Comparison of ENCODE assay signal across 9 cellular contexts in the genomic region with DNA sequence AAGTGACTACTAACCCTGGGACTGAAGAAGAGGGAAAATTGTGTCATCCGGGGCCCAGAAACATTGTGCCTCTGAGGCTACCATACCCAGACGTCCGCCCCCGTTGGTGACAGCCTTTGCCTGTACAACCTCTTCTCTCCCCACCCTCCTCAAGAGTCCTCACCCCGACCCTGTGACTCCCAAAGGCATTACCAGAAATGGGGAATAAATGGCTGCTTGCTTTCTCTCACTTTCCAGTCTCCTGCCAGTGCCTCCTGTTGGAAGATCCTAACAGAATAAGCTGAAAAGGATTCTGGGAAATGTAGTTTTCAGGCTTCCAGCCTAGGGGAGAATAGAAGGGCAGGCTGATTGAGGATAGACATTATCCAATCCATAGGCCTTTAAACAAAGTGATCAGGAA. TPM values are rescaled to one million over a fixed set of nuclear protein-coding genes. Genes with fewer than 3 reads are reported as not detected.
DNase-seq lines count a peak whose midpoint lies in the region; ATAC-seq and FAIRE-seq lines count a peak whose summit lies in the region.
"Had no signal": no experiment of that assay in that cellular context is flagged by ENCODE, and none has a peak within 500 bp of the region (broad histone marks: within the 10 kb centered on the region; RNA-seq: fewer than 3 reads in every experiment).

No MANE protein-coding gene starts in this region.

- H3K4me3 Mint-ChIP-seq in T-helper 17 cell, result peak overlapping the region; percentile 22

- H3K27ac Mint-ChIP-seq in T-helper 17 cell, result no peak overlapping the region

- FAIRE-seq in urothelium cell line (lab: Jason Lieb, UNC), result no peak

- intact Hi-C loops in Right ventricle myocardium superior (cut with DNase I), result no loop called here
- intact Hi-C loops in Right ventricle myocardium inferior (cut with DNase I), result no loop called here

- peaks cover 49% of the 10 kb centered on the region for H3K27me3 Mint-ChIP-seq in T-helper 17 cell

- ATAC-seq in Right ventricle myocardium superior (ENCODE audit: poor library complexity) (peak; percentile 49), Right ventricle myocardium inferior (no peak), T-helper 17 cell (no peak), GM19035 (IDR thresholded peaks at IDR 0.05; ENCODE audit: unreplicated experiment) (no peak), HG03432 (IDR thresholded peaks at IDR 0.05; ENCODE audit: unreplicated experiment) (no peak)

- no peaks in the 10 kb centered on the region for H3K4me1 Mint-ChIP-seq in T-helper 17 cell

- no peaks in the 10 kb centered on the region for H3K36me3 Mint-ChIP-seq in T-helper 17 cell (ENCODE audit: low read depth)

- H3K9me3 ChIP-seq in T-helper 17 cell (ENCODE audit: control insufficient read depth, low read length, poor library complexity, severe bottlenecking), result no peaks in the 10 kb centered on the region
- H3K9me3 ChIP-seq: HAP-1 had no signal

- no peak for DNase-seq in Right ventricle myocardium superior
- DNase-seq in Right ventricle myocardium inferior (ENCODE audit: missing footprints), result no peak
- DNase-seq in T-helper 17 cell, result no peak
- peak; percentile 22 for DNase-seq in iPS DF 4.7 (ENCODE audit: extremely low read depth, low spot score)
- DNase-seq in urothelium cell line (ENCODE audit: low spot score), result peak; percentile 5
- no peak for DNase-seq in cerebellar nuclear complex (lab: John Stamatoyannopoulos, UW)

RNA-seq across cellular contexts. Expression of a gene that starts 30.8 kb away (rescaled TPM):
- 87.8 TPM for total RNA-seq in Right ventricle myocardium superior
- 77.3 TPM for total RNA-seq in Right ventricle myocardium inferior
- total RNA-seq in T-helper 17 cell, result 100 to 1,000 TPM in 1 of 2 donors, 10 to 100 TPM in 1; 91.7 to 105 TPM

Comparison
In these comparisons a context has a peak if more than half of its experiments do, and no peak if none do; other contexts are left out.
1. DNase-seq: peak in iPS DF 4.7 (single experiment) and urothelium cell line (single experiment); none in Right ventricle myocardium superior (single experiment), Right ventricle myocardium inferior (single experiment), T-helper 17 cell (0 of 3) and cerebellar nuclear complex (0 of 2).